ENCODE assay signal across 12 cellular contexts in the genomic region with DNA sequence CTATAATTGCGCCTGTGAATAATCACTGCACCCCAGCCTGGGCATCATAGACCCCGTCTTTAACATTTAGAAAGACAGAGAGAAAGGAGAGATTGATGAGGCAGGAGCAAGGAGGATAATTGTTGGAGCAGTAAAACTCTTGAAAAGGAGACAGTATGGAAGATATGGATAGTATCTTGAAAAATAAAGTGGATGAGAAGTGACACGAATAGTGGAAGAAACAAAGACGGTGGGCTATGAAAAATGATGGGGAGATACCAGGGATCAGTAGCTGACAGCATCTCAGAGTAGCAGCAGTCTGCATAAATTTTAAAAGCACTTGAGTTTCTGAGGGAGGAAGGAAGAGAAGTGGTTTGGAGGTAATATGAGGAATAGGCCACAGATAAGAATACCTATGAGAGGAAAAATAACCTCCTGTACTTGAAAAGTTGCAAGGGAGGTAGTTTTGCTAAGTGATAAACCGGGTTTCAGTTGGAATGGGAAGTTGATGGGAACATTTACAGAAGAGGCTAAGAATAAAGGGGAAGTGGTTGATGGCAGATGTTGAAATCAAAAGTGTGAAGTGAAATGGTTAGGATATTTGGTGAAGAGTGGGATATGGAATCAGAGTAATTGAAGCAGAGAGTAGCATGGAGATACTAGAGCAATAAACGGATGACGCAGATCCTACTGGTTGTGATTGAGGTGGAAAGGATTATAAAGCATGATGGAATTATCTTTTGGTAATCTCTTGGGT. TPM values are rescaled to one million over a fixed set of nuclear protein-coding genes. Genes with fewer than 3 reads are reported as not detected.
A peak's percentile ranks its signal among the peaks of the same experiment; 100 is the strongest.
DNase-seq lines count a peak whose midpoint lies in the region; ATAC-seq and TF ChIP-seq lines count a peak whose summit lies in the region.
"Had no signal": no experiment of that assay in that cellular context is flagged by ENCODE, and none has a peak within 500 bp of the region (broad histone marks: within the 10 kb centered on the region; RNA-seq: fewer than 3 reads in every experiment).

No MANE protein-coding gene starts in this region.

- no TSS peak for BruUV-seq in Calu3 (replicated peaks; lab: Mats Ljungman, UMichigan)

- no peak for DNase-seq in Calu3
- DNase-seq in Kasumi-1 (lab: John Stamatoyannopoulos, UW), result peak; percentile 91 to 96
- no peak for DNase-seq in activated T-helper 1 cell treated with anti-CD3 and anti-CD28 coated beads, Interleukin-12 subunit alpha, Interleukin-12 subunit beta, Interleukin-2, Interleukin-4 antibody, amounts not matched to agents 30 ng/mL and 10 ng/mL and 1 ng/mL, durations not matched to agents 14 hours and 24 hours and 36 hours (ENCODE audit: low spot score)
- no peak for DNase-seq in cortex of kidney (lab: John Stamatoyannopoulos, UW)
- no peak for DNase-seq in GM13976 (ENCODE audit: low spot score)
- DNase-seq: NCI-H446 treated with DMSO at 0.1 percent for 48 hours; pancreas; stimulated activated naive CD8-positive, alpha-beta T cell treated with anti-CD3 and anti-CD28 coated beads, Interleukin-15, amount 100 ng/mL, for 72 hours had no signal

- H3K4me2 ChIP-seq in neural cell (ENCODE audit: low read length), result no peak overlapping the region

- no peaks in the 10 kb centered on the region for H3K9me3 Mint-ChIP-seq in Calu3 (ENCODE audit: low read depth, unreplicated experiment)
- H3K9me3 Mint-ChIP-seq in activated T-helper 1 cell treated with anti-CD3 and anti-CD28 coated beads, Interleukin-12 subunit alpha, Interleukin-12 subunit beta, Interleukin-2, Interleukin-4 antibody, amounts not matched to agents 30 ng/mL and 10 ng/mL and 1 ng/mL, durations not matched to agents 14 hours and 24 hours and 36 hours, result no peaks in the 10 kb centered on the region
- H3K9me3 Mint-ChIP-seq: stimulated activated naive CD8-positive, alpha-beta T cell treated with anti-CD3 and anti-CD28 coated beads, Interleukin-15, amount 100 ng/mL, for 72 hours had no signal

- no peak overlapping the region for H3K27ac ChIP-seq in neural cell (ENCODE audit: low read length)
- H3K27ac ChIP-seq: epithelial cell of prostate had no signal

- H3F3A ChIP-seq in neural cell (ENCODE audit: insufficient read depth, low read length, poor library complexity, severe bottlenecking), result peaks cover 6% of the 10 kb centered on the region

- peaks cover 30% of the 10 kb centered on the region for H3K79me2 ChIP-seq in neural cell (replicated peaks; ENCODE audit: insufficient read depth, low read length)

- H3K9ac ChIP-seq in neural cell (ENCODE audit: low read length), result no peak overlapping the region

- no peak overlapping the region for H3K4me3 Mint-ChIP-seq in Calu3 (ENCODE audit: low read depth, unreplicated experiment)
- peak overlapping the region; percentile 52 for H3K4me3 Mint-ChIP-seq in activated T-helper 1 cell treated with anti-CD3 and anti-CD28 coated beads, Interleukin-12 subunit alpha, Interleukin-12 subunit beta, Interleukin-2, Interleukin-4 antibody, amounts not matched to agents 30 ng/mL and 10 ng/mL and 1 ng/mL, durations not matched to agents 14 hours and 24 hours and 36 hours

- TF ChIP-seq CTCF in Calu3 (IDR thresholded peaks at IDR 0.05; ENCODE audit: unreplicated experiment), result no peak
- no peak for TF ChIP-seq CTCF in neural cell (IDR thresholded peaks at IDR 0.05; ENCODE audit: poor library complexity, severe bottlenecking)
- TF ChIP-seq CTCF in GM13976 (IDR thresholded peaks at IDR 0.05; ENCODE audit: borderline replicate concordance, control extremely low read depth, extremely low read depth, insufficient read depth, missing control alignments), result no peak

- no peak for TF ChIP-seq EP300 in neural cell (conservative IDR thresholded peaks at IDR 0.05; ENCODE audit: poor library complexity, severe bottlenecking)

- peak overlapping the region; percentile 90 for H3K4me3 ChIP-seq in neural cell (ENCODE audit: low read length)

- H3K4me1 Mint-ChIP-seq in Calu3 (ENCODE audit: low read depth, unreplicated experiment), result peaks cover 19% of the 10 kb centered on the region
- peaks cover 36% of the 10 kb centered on the region for H3K4me1 Mint-ChIP-seq in activated T-helper 1 cell treated with anti-CD3 and anti-CD28 coated beads, Interleukin-12 subunit alpha, Interleukin-12 subunit beta, Interleukin-2, Interleukin-4 antibody, amounts not matched to agents 30 ng/mL and 10 ng/mL and 1 ng/mL, durations not matched to agents 14 hours and 24 hours and 36 hours (ENCODE audit: low read depth)

- H3K27me3 Mint-ChIP-seq in Calu3 (ENCODE audit: unreplicated experiment), result no peaks in the 10 kb centered on the region
- H3K27me3 Mint-ChIP-seq in activated T-helper 1 cell treated with anti-CD3 and anti-CD28 coated beads, Interleukin-12 subunit alpha, Interleukin-12 subunit beta, Interleukin-2, Interleukin-4 antibody, amounts not matched to agents 30 ng/mL and 10 ng/mL and 1 ng/mL, durations not matched to agents 14 hours and 24 hours and 36 hours (ENCODE audit: insufficient read depth), result no peaks in the 10 kb centered on the region

- H3K9me3 ChIP-seq in neural cell (ENCODE audit: low read length), result no peaks in the 10 kb centered on the region
- H3K9me3 ChIP-seq: pancreas had no signal

- no peak for TF ChIP-seq RAD21 in neural cell (conservative IDR thresholded peaks at IDR 0.05)

- intact Hi-C loops in Calu3 (cut with micrococcal nuclease; ENCODE audit: unreplicated experiment), result no loop called here
- intact Hi-C loops in activated T-helper 1 cell treated with anti-CD3 and anti-CD28 coated beads, Interleukin-12 subunit alpha, Interleukin-12 subunit beta, Interleukin-2, Interleukin-4 antibody, amounts not matched to agents 30 ng/mL and 10 ng/mL and 1 ng/mL, durations not matched to agents 14 hours and 24 hours and 36 hours (cut with micrococcal nuclease), result loop anchor here (5.0 kb wide), 1 partner anchor 636 kb away; a partner anchor contains a TSS

- CTCF ChIA-PET in Calu3 (lab: Charles Lee), result no interaction called here

- H4K20me1 ChIP-seq in neural cell (ENCODE audit: insufficient read depth), result no peaks in the 10 kb centered on the region

- ATAC-seq in HG02981 (IDR thresholded peaks at IDR 0.05; ENCODE audit: unreplicated experiment), result no peak
- ATAC-seq in HG02938 (IDR thresholded peaks at IDR 0.05; ENCODE audit: unreplicated experiment), result no peak
- ATAC-seq: pancreas; stimulated activated naive CD8-positive, alpha-beta T cell treated with anti-CD3 and anti-CD28 coated beads, Interleukin-15, amount 100 ng/mL, for 72 hours had no signal

- H2AFZ ChIP-seq in neural cell (ENCODE audit: low read depth, low read length), result no peak overlapping the region

- no peaks in the 10 kb centered on the region for H3K36me3 ChIP-seq in neural cell (ENCODE audit: insufficient read depth, low read length)
- H3K36me3 ChIP-seq: pancreas had no signal

- H3K27me3 ChIP-seq in neural cell (ENCODE audit: insufficient read depth, low read depth, low read length), result no peaks in the 10 kb centered on the region
- H3K27me3 ChIP-seq: pancreas had no signal

- H3K9me2 ChIP-seq in neural cell (ENCODE audit: insufficient read depth, low read length), result no peaks in the 10 kb centered on the region

- in situ Hi-C loops in GM13976 (cut with MboI; ENCODE audit: low sequenced_read_pairs, unreplicated experiment), result no loop called here

- peak overlapping the region; percentile 2 for H3K27ac Mint-ChIP-seq in Calu3 (ENCODE audit: unreplicated experiment)
- peak overlapping the region; percentile 9 for H3K27ac Mint-ChIP-seq in activated T-helper 1 cell treated with anti-CD3 and anti-CD28 coated beads, Interleukin-12 subunit alpha, Interleukin-12 subunit beta, Interleukin-2, Interleukin-4 antibody, amounts not matched to agents 30 ng/mL and 10 ng/mL and 1 ng/mL, durations not matched to agents 14 hours and 24 hours and 36 hours

- H3K36me3 Mint-ChIP-seq in Calu3 (ENCODE audit: insufficient read depth, unreplicated experiment), result peaks cover 41% of the 10 kb centered on the region
- H3K36me3 Mint-ChIP-seq in activated T-helper 1 cell treated with anti-CD3 and anti-CD28 coated beads, Interleukin-12 subunit alpha, Interleukin-12 subunit beta, Interleukin-2, Interleukin-4 antibody, amounts not matched to agents 30 ng/mL and 10 ng/mL and 1 ng/mL, durations not matched to agents 14 hours and 24 hours and 36 hours (ENCODE audit: low read depth), result peaks cover 4% of the 10 kb centered on the region

TF ChIP-seq in neural cell, 6 proteins besides CTCF, POLR2A, EP300 and RAD21 (continues in another document):
- TF ChIP-seq, protein P1, sequence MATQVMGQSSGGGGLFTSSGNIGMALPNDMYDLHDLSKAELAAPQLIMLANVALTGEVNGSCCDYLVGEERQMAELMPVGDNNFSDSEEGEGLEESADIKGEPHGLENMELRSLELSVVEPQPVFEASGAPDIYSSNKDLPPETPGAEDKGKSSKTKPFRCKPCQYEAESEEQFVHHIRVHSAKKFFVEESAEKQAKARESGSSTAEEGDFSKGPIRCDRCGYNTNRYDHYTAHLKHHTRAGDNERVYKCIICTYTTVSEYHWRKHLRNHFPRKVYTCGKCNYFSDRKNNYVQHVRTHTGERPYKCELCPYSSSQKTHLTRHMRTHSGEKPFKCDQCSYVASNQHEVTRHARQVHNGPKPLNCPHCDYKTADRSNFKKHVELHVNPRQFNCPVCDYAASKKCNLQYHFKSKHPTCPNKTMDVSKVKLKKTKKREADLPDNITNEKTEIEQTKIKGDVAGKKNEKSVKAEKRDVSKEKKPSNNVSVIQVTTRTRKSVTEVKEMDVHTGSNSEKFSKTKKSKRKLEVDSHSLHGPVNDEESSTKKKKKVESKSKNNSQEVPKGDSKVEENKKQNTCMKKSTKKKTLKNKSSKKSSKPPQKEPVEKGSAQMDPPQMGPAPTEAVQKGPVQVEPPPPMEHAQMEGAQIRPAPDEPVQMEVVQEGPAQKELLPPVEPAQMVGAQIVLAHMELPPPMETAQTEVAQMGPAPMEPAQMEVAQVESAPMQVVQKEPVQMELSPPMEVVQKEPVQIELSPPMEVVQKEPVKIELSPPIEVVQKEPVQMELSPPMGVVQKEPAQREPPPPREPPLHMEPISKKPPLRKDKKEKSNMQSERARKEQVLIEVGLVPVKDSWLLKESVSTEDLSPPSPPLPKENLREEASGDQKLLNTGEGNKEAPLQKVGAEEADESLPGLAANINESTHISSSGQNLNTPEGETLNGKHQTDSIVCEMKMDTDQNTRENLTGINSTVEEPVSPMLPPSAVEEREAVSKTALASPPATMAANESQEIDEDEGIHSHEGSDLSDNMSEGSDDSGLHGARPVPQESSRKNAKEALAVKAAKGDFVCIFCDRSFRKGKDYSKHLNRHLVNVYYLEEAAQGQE (IDR thresholded peaks at IDR 0.05; ENCODE audit: borderline replicate concordance), result no peak
- TF ChIP-seq MXI1 (conservative IDR thresholded peaks at IDR 0.05; ENCODE audit: poor library complexity, severe bottlenecking) (no peak), SMC3 (conservative IDR thresholded peaks at IDR 0.05; ENCODE audit: poor library complexity) (no peak), EZH2 (IDR thresholded peaks at IDR 0.05; ENCODE audit: borderline replicate concordance, insufficient read depth, low read length, poor library complexity, severe bottlenecking) (no peak), TAF1 (IDR thresholded peaks at IDR 0.05; ENCODE audit: low read depth) (no peak)

RNA-seq across cellular contexts. Expression of a gene that starts 1.8 kb away (rescaled TPM):
- 7.6 and 7.7 TPM in 2 replicates for total RNA-seq in Calu3 (2022)
- total RNA-seq in activated T-helper 1 cell treated with anti-CD3 and anti-CD28 coated beads, Interleukin-12 subunit alpha, Interleukin-12 subunit beta, Interleukin-2, Interleukin-4 antibody, amounts not matched to agents 30 ng/mL and 10 ng/mL and 1 ng/mL, durations not matched to agents 14 hours and 24 hours and 36 hours, result 18.6 and 19.7 TPM in 2 replicates
- 14.7 and 16.7 TPM in 2 replicates for polyA plus RNA-seq in neural cell
- polyA minus RNA-seq in neural cell, result 25.6 and 28.5 TPM in 2 replicates

Comparison
In these comparisons a context has a peak if more than half of its experiments do, and no peak if none do; other contexts are left out.
1. DNase-seq: peak in Kasumi-1 (2 of 2); none in Calu3 (single experiment), activated T-helper 1 cell treated with anti-CD3 and anti-CD28 coated beads, Interleukin-12 subunit alpha, Interleukin-12 subunit beta, Interleukin-2, Interleukin-4 antibody, amounts not matched to agents 30 ng/mL and 10 ng/mL and 1 ng/mL, durations not matched to agents 14 hours and 24 hours and 36 hours (single experiment), cortex of kidney (single experiment) and GM13976 (single experiment).